Comparison of ENCODE assay signal across 24 cellular contexts in the genomic region with DNA sequence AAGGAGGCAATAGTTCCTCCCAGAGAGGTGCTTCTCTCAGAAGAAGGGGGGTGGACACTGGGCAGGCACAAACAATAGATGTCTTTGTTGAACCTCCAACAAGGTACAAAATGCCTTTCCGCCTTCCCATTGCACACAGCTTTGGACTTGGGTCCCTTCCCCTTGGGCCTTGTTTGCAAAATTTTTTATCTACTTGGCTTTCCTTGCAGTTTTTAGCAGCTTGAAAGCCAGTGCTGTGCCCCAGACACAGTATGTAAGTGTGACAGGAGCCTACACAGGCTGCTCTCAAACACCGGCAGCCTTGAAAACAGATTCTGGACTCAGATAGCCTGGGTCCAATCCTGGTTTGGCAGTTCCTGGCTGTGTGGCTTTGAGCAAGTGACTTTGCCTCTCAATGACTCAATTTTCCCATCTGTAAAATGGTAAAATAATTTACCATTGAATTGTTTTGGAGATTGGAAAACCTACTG. TPM values are rescaled to one million over a fixed set of nuclear protein-coding genes. Genes with fewer than 3 reads are reported as not detected.
DNase-seq lines count a peak whose midpoint lies in the region; ATAC-seq, FAIRE-seq and TF ChIP-seq lines count a peak whose summit lies in the region.
"Had no signal": no experiment of that assay in that cellular context is flagged by ENCODE, and none has a peak within 500 bp of the region (broad histone marks: within the 10 kb centered on the region; RNA-seq: fewer than 3 reads in every experiment).

No MANE protein-coding gene starts in this region.

- WGBS in body of pancreas, 2 donors, result 21 to 32% methylated on average over 2 of the region's 2 CpGs
- 45% methylated on average over 2 of the region's 2 CpGs for WGBS in prostate gland

- H3K27me3 ChIP-seq in body of pancreas (no peaks in the 10 kb centered on the region), prostate gland (replicated peaks; ENCODE audit: insufficient read depth) (no peaks in the 10 kb centered on the region)
- H3K27me3 ChIP-seq: BLaER1 had no signal

- no peak overlapping the region for H3K27ac Mint-ChIP-seq in activated T-cell treated with anti-CD3 and anti-CD28 coated beads, Interleukin-2, amount 50 U/mL, for 72 hours

- H3K4me3 ChIP-seq in body of pancreas, result no peak overlapping the region
- no peak overlapping the region for H3K4me3 ChIP-seq in mucosa of descending colon
- H3K4me3 ChIP-seq in prostate gland, result no peak overlapping the region
- H3K4me3 ChIP-seq: BLaER1, K562 had no signal

- no peaks in the 10 kb centered on the region for H3K27me3 Mint-ChIP-seq in activated T-cell treated with anti-CD3 and anti-CD28 coated beads, Interleukin-2, amount 50 U/mL, for 72 hours (ENCODE audit: low read depth)
- H3K27me3 Mint-ChIP-seq: CD4-positive, CD25-positive, alpha-beta regulatory T cell had no signal

- TF ChIP-seq POLR2A in body of pancreas (IDR thresholded peaks at IDR 0.05), result no peak
- TF ChIP-seq POLR2A in prostate gland (IDR thresholded peaks at IDR 0.05), result no peak

- ATAC-seq in body of pancreas (peak; percentile 69), mucosa of descending colon (peak; percentile 82)
- ATAC-seq in activated T-cell treated with anti-CD3 and anti-CD28 coated beads, Interleukin-2, amount 50 U/mL, for 72 hours (replicated peaks in 1 of 2), result no peak
- ATAC-seq: K562 had no signal

- peak; percentile 29 to 60 for DNase-seq in NCI-H526 (lab: John Stamatoyannopoulos, UW)
- DNase-seq in body of pancreas, result peak; percentile 42 to 74 (median 57)
- peak in 1 of 3 donors; percentile 38 for DNase-seq in mucosa of descending colon
- DNase-seq in prostate gland (ENCODE audit: low spot score), result peak; percentile 35
- DNase-seq in NCI-H1694 (lab: John Stamatoyannopoulos, UW), result no peak
- DNase-seq in T1000 (lab: John Stamatoyannopoulos, UW), result no peak
- DNase-seq in activated T-cell treated with anti-CD3 and anti-CD28 coated beads, Interleukin-2, amount 50 U/mL, for 72 hours, result no peak
- no peak for DNase-seq in D721Med (ENCODE audit: insufficient read length, low spot score)
- DNase-seq: CD4-positive, CD25-positive, alpha-beta regulatory T cell; DMS53; Kasumi-1; MV-4-11; NCI-H1105; NCI-H1436 treated with DMSO at 0.1 percent for 48 hours; NCI-H1930; NCI-H2107; NCI-H524; SHP77 had no signal

- H3K36me3 ChIP-seq in body of pancreas (replicated peaks in 1 of 2; ENCODE audit: insufficient read depth in 1 of 2, low read depth in 2 of 2) (no peaks in the 10 kb centered on the region), mucosa of descending colon (ENCODE audit: low read depth) (no peaks in the 10 kb centered on the region), prostate gland (no peaks in the 10 kb centered on the region)
- H3K36me3 ChIP-seq: BLaER1 had no signal

- no peaks in the 10 kb centered on the region for H3K36me3 Mint-ChIP-seq in activated T-cell treated with anti-CD3 and anti-CD28 coated beads, Interleukin-2, amount 50 U/mL, for 72 hours (ENCODE audit: insufficient read depth in 2 of 2)

- H3K4me3 Mint-ChIP-seq in activated T-cell treated with anti-CD3 and anti-CD28 coated beads, Interleukin-2, amount 50 U/mL, for 72 hours, result no peak overlapping the region
- H3K4me3 Mint-ChIP-seq: CD4-positive, CD25-positive, alpha-beta regulatory T cell had no signal

- intact Hi-C loops in body of pancreas (cut with DNase I), result no loop called here
- intact Hi-C loops in mucosa of descending colon (cut with DNase I, micrococcal nuclease), result no loop called here
- intact Hi-C loops in prostate gland (cut with DNase I), result no loop called here

- H3K4me1 ChIP-seq in body of pancreas (peaks cover 79% of the 10 kb centered on the region), mucosa of descending colon (ENCODE audit: low read depth) (peaks cover 8% of the 10 kb centered on the region), prostate gland (replicated peaks) (peaks cover 14% of the 10 kb centered on the region)

- H3K4me1 Mint-ChIP-seq in activated T-cell treated with anti-CD3 and anti-CD28 coated beads, Interleukin-2, amount 50 U/mL, for 72 hours (ENCODE audit: low read depth), result peaks cover 7% of the 10 kb centered on the region

- H3K9me3 Mint-ChIP-seq in activated T-cell treated with anti-CD3 and anti-CD28 coated beads, Interleukin-2, amount 50 U/mL, for 72 hours, result no peaks in the 10 kb centered on the region

- no peaks in the 10 kb centered on the region for H3K9me3 ChIP-seq in body of pancreas
- no peaks in the 10 kb centered on the region for H3K9me3 ChIP-seq in mucosa of descending colon
- no peaks in the 10 kb centered on the region for H3K9me3 ChIP-seq in prostate gland
- H3K9me3 ChIP-seq: BLaER1 had no signal

- peak overlapping the region; percentile 40 to 67 (median 60) for H3K27ac ChIP-seq in body of pancreas
- H3K27ac ChIP-seq in prostate gland, result peak overlapping the region; percentile 25 to 68
- H3K27ac ChIP-seq: BLaER1, RWPE1 had no signal

- FAIRE-seq in D721Med (lab: Jason Lieb, UNC), result no peak
- FAIRE-seq: A204.1, GM18507, K562 had no signal

- TF ChIP-seq CTCF in body of pancreas (IDR thresholded peaks at IDR 0.05) (no peak), mucosa of descending colon (IDR thresholded peaks at IDR 0.05) (no peak), prostate gland (IDR thresholded peaks at IDR 0.05) (no peak), D721Med (IDR thresholded peaks at IDR 0.05; ENCODE audit: insufficient read depth, missing control alignments) (no peak)

RNA-seq across cellular contexts. Expression of a gene that starts 43.0 kb away (rescaled TPM):
- total RNA-seq in body of pancreas, result 100 to 1,000 TPM in 1 of 2 donors, 10 to 100 TPM in 1; 84.7 to 135 TPM
- 100 to 1,000 TPM in 2 of 3 donors, 10 to 100 TPM in 1; 30.6 to 119 (median 107) TPM for total RNA-seq in mucosa of descending colon
- 100 to 1,000 TPM; 102 to 621 TPM for total RNA-seq in prostate gland
- total RNA-seq in activated T-cell treated with anti-CD3 and anti-CD28 coated beads, Interleukin-2, amount 50 U/mL, for 72 hours, result 10 to 100 TPM in 1 of 2 donors, 1 to 10 TPM in 1; 9.4 to 10.2 TPM
- total RNA-seq: G401 had no signal

RNA-seq across cellular contexts. Expression of a gene that starts 56.8 kb away (rescaled TPM):
- total RNA-seq in body of pancreas, result 100 to 1,000 TPM in 1 of 2 donors, 10 to 100 TPM in 1; 65.3 to 123 TPM
- 100 to 1,000 TPM; 124 to 143 (median 125) TPM for total RNA-seq in mucosa of descending colon
- total RNA-seq in prostate gland, result 100 to 1,000 TPM; 123 to 132 TPM
- 100 to 1,000 TPM; 413 to 456 TPM for total RNA-seq in activated T-cell treated with anti-CD3 and anti-CD28 coated beads, Interleukin-2, amount 50 U/mL, for 72 hours

Comparison
In these comparisons a context has a peak if more than half of its experiments do, and no peak if none do; other contexts are left out.
1. DNase-seq: peak in NCI-H526 (2 of 2), body of pancreas (4 of 4) and prostate gland (single experiment); none in NCI-H1694 (single experiment), T1000 (single experiment), activated T-cell treated with anti-CD3 and anti-CD28 coated beads, Interleukin-2, amount 50 U/mL, for 72 hours (0 of 2) and D721Med (single experiment).
2. ATAC-seq: peak in body of pancreas (single experiment) and mucosa of descending colon (single experiment); none in activated T-cell treated with anti-CD3 and anti-CD28 coated beads, Interleukin-2, amount 50 U/mL, for 72 hours (0 of 2).